Comparison of ENCODE assay signal across 16 cellular contexts in genomic region chr3:134317106-134317947, GRCh38. TPM values are rescaled to one million over a fixed set of nuclear protein-coding genes. Genes with fewer than 3 reads are reported as not detected.
DNase-seq lines count a peak whose midpoint lies in the region; ATAC-seq, FAIRE-seq and TF ChIP-seq lines count a peak whose summit lies in the region.
"Had no signal": no experiment of that assay in that cellular context is flagged by ENCODE, and none has a peak within 500 bp of the region (broad histone marks: within the 10 kb centered on the region; RNA-seq: fewer than 3 reads in every experiment).

No MANE protein-coding gene starts in this region.

- no peaks in the 10 kb centered on the region for H3K9me3 ChIP-seq in adipocyte (ENCODE audit: control insufficient read depth, low read length)
- no peaks in the 10 kb centered on the region for H3K9me3 ChIP-seq in tibial artery
- H3K9me3 ChIP-seq in gastroesophageal sphincter = no peaks in the 10 kb centered on the region

- 90 to 100% methylated on average over 4 to 6 of the region's 6 CpGs for WGBS in gastroesophageal sphincter (ENCODE audit: low coverage in 1 of 2), 2 donors

- no peak for DNase-seq in HTR-8/SVneo (ENCODE audit: insufficient read length, low spot score)
- DNase-seq in adipocyte (ENCODE audit: low read depth) = peak; percentile 73
- peak; percentile 85 to 95 for DNase-seq in foreskin keratinocyte
- no peak for DNase-seq in tibial artery
- no peak for DNase-seq in NCI-H1105 treated with DMSO at 0.1 percent for 48 hours (lab: John Stamatoyannopoulos, UW)
- DNase-seq: activated CD4-positive, alpha-beta T cell treated with anti-CD3 and anti-CD28 coated beads, Interleukin-2, amount 50 U/mL, for 4 hours; activated naive CD4-positive, alpha-beta T cell treated with anti-CD3 and anti-CD28 coated beads, Interleukin-2, amount 50 U/mL, for 16 hours; H9; Karpas-422; midbrain; NCI-H2171; substantia nigra; T-helper 1 cell had no signal

- peak; percentile 53 for ATAC-seq in foreskin keratinocyte
- ATAC-seq in gastroesophageal sphincter = no peak
- ATAC-seq in HG03520 (IDR thresholded peaks at IDR 0.05; ENCODE audit: unreplicated experiment) = no peak
- ATAC-seq: GM12878 had no signal

- TF ChIP-seq EP300 in gastroesophageal sphincter (IDR thresholded peaks at IDR 0.05) = no peak

- FAIRE-seq in HTR-8/SVneo (lab: Jason Lieb, UNC) = peak; percentile 73
- FAIRE-seq: GM12878 had no signal

- H3K4me1 ChIP-seq in adipocyte (ENCODE audit: control insufficient read depth, insufficient read depth, low read length) = peaks cover 64% of the 10 kb centered on the region
- peaks cover 50% of the 10 kb centered on the region for H3K4me1 ChIP-seq in foreskin keratinocyte
- peaks cover 0 to 59% (median 51%) of the 10 kb centered on the region in 4 donors for H3K4me1 ChIP-seq in tibial artery
- peaks cover 11 to 37% (median 29%) of the 10 kb centered on the region in 3 donors for H3K4me1 ChIP-seq in gastroesophageal sphincter

- intact Hi-C loops in tibial artery (cut with DNase I; ENCODE audit: low total_unique reads) = no loop called here

- peak overlapping the region; percentile 73 for H3K9ac ChIP-seq in adipocyte (ENCODE audit: low read length)

- no peaks in the 10 kb centered on the region for H3K36me3 ChIP-seq in adipocyte (ENCODE audit: control insufficient read depth, insufficient read depth, low read length, severe bottlenecking)
- no peaks in the 10 kb centered on the region for H3K36me3 ChIP-seq in tibial artery
- H3K36me3 ChIP-seq in gastroesophageal sphincter = no peaks in the 10 kb centered on the region

- H3K4me3 ChIP-seq in adipocyte (ENCODE audit: low read length) (peak overlapping the region; percentile 39), tibial artery (no peak overlapping the region), gastroesophageal sphincter (no peak overlapping the region)
- H3K4me3 ChIP-seq: GM12878 had no signal

- TF ChIP-seq CTCF in foreskin keratinocyte (conservative IDR thresholded peaks at IDR 0.05) (no peak), tibial artery (IDR thresholded peaks at IDR 0.05) (no peak), gastroesophageal sphincter (IDR thresholded peaks at IDR 0.05) (no peak)

- H3K27ac ChIP-seq in foreskin keratinocyte (peak overlapping the region; percentile 54), tibial artery (peak overlapping the region; percentile 92), gastroesophageal sphincter (peak overlapping the region in 1 of 4 donors; percentile 91)

- TF ChIP-seq POLR2A in gastroesophageal sphincter (IDR thresholded peaks at IDR 0.05) = no peak

- H3K27me3 ChIP-seq in adipocyte (replicated peaks; ENCODE audit: control insufficient read depth, insufficient read depth, low read length) (no peaks in the 10 kb centered on the region), foreskin keratinocyte (no peaks in the 10 kb centered on the region), tibial artery (no peaks in the 10 kb centered on the region), gastroesophageal sphincter (no peaks in the 10 kb centered on the region)

RNA-seq across cellular contexts. Expression of gene AMOTL2, which starts 56.9 kb away (rescaled TPM):
- 79.5 and 86.7 TPM in 2 replicates for total RNA-seq in foreskin keratinocyte
- 22.1 and 29.6 TPM in 2 replicates for polyA plus RNA-seq in foreskin keratinocyte
- total RNA-seq in gastroesophageal sphincter = 100 to 1,000 TPM in 3 of 4 donors, 10 to 100 TPM in 1; 93.2 to 226 (median 153) TPM

Comparison
In these comparisons a context has a peak if more than half of its experiments do, and no peak if none do; other contexts are left out.
1. DNase-seq: peak in adipocyte (single experiment) and foreskin keratinocyte (2 of 2); none in HTR-8/SVneo (single experiment), tibial artery (0 of 2) and NCI-H1105 treated with DMSO at 0.1 percent for 48 hours (single experiment).